Comparison of ENCODE assay signal across 9 cellular contexts in genomic region chr12:1553987-1554982, GRCh38. TPM values are rescaled to one million over a fixed set of nuclear protein-coding genes. Genes with fewer than 3 reads are reported as not detected.
DNase-seq lines count a peak whose midpoint lies in the region; ATAC-seq and FAIRE-seq lines count a peak whose summit lies in the region.
"Had no signal": no experiment of that assay in that cellular context is flagged by ENCODE, and none has a peak within 500 bp of the region (broad histone marks: within the 10 kb centered on the region; RNA-seq: fewer than 3 reads in every experiment).

No MANE protein-coding gene starts in this region.

- no peak overlapping the region for H3K27ac Mint-ChIP-seq in activated CD4-positive, alpha-beta T cell treated with anti-CD3 and anti-CD28 coated beads for 36 hours

- POLR2A ChIA-PET in activated CD4-positive, alpha-beta T cell treated with anti-CD3 and anti-CD28 coated beads for 36 hours (lab: Charles Lee), result no interaction called here

- intact Hi-C loops in activated CD4-positive, alpha-beta T cell treated with anti-CD3 and anti-CD28 coated beads for 36 hours (cut with DNase I, micrococcal nuclease), result loop anchor here in 1 of 2 experiments (1.0 kb wide), 1 partner anchor 21 kb away; no protein-coding TSS in a partner anchor

- H3K4me3 Mint-ChIP-seq in activated CD4-positive, alpha-beta T cell treated with anti-CD3 and anti-CD28 coated beads for 36 hours, result no peak overlapping the region

- peaks cover 6% of the 10 kb centered on the region for H3K27me3 Mint-ChIP-seq in activated CD4-positive, alpha-beta T cell treated with anti-CD3 and anti-CD28 coated beads for 36 hours

- peaks cover 15% of the 10 kb centered on the region for H3K4me1 Mint-ChIP-seq in activated CD4-positive, alpha-beta T cell treated with anti-CD3 and anti-CD28 coated beads for 36 hours

- H3K9me3 Mint-ChIP-seq in activated CD4-positive, alpha-beta T cell treated with anti-CD3 and anti-CD28 coated beads for 36 hours (ENCODE audit: low read depth), result peaks cover 11% of the 10 kb centered on the region

- ATAC-seq in activated CD4-positive, alpha-beta T cell treated with anti-CD3 and anti-CD28 coated beads for 36 hours, result peak; percentile 95
- ATAC-seq in GM21825 (IDR thresholded peaks at IDR 0.05; ENCODE audit: unreplicated experiment), result peak; percentile 97
- ATAC-seq: psoas muscle had no signal

- FAIRE-seq in HTR-8/SVneo (lab: Jason Lieb, UNC), result peak; percentile 23

- peak; percentile 80 for DNase-seq in activated CD4-positive, alpha-beta T cell treated with anti-CD3 and anti-CD28 coated beads for 36 hours
- DNase-seq in activated CD4-positive, alpha-beta T cell treated with anti-CD3 and anti-CD28 coated beads, Interleukin-2, amount 50 U/mL, for 1 hour, result no peak
- no peak for DNase-seq in HTR-8/SVneo (ENCODE audit: insufficient read length, low spot score)
- peak; percentile 42 to 56 for DNase-seq in stimulated activated CD8-positive, alpha-beta memory T cell treated with anti-CD3 and anti-CD28 coated beads, Interleukin-15, amount 100 ng/mL, for 48 hours (ENCODE audit: low read depth in 2 of 2)
- no peak for DNase-seq in pons (ENCODE audit: low spot score)
- no peak for DNase-seq in retina
- DNase-seq in occipital lobe (lab: John Stamatoyannopoulos, UW), result no peak
- DNase-seq: psoas muscle had no signal

- H3K36me3 Mint-ChIP-seq in activated CD4-positive, alpha-beta T cell treated with anti-CD3 and anti-CD28 coated beads for 36 hours (ENCODE audit: low read depth), result peaks cover 2% of the 10 kb centered on the region

- CTCF ChIA-PET in activated CD4-positive, alpha-beta T cell treated with anti-CD3 and anti-CD28 coated beads for 36 hours (lab: Charles Lee), result interaction anchor here (0.6 to 1.1 kb wide), 2 partner anchors 29 to 106 kb away, joined by 3 to 5 read pairs; no protein-coding TSS in a partner anchor

RNA-seq across cellular contexts. Expression of gene FBXL14, which starts 40.1 kb away (rescaled TPM):
- 10 to 100 TPM; 17.0 to 17.8 TPM for total RNA-seq in activated CD4-positive, alpha-beta T cell treated with anti-CD3 and anti-CD28 coated beads for 36 hours
- total RNA-seq in occipital lobe, result 25.3 TPM

Comparison
In these comparisons a context has a peak if more than half of its experiments do, and no peak if none do; other contexts are left out.
1. DNase-seq: peak in activated CD4-positive, alpha-beta T cell treated with anti-CD3 and anti-CD28 coated beads for 36 hours (single experiment) and stimulated activated CD8-positive, alpha-beta memory T cell treated with anti-CD3 and anti-CD28 coated beads, Interleukin-15, amount 100 ng/mL, for 48 hours (2 of 2); none in activated CD4-positive, alpha-beta T cell treated with anti-CD3 and anti-CD28 coated beads, Interleukin-2, amount 50 U/mL, for 1 hour (single experiment), HTR-8/SVneo (single experiment), pons (single experiment), retina (single experiment) and occipital lobe (single experiment).